ENCODE assay signal across 1 cellular context in genomic region chr9:95116820-95117204, GRCh38.
TF ChIP-seq lines count a peak whose summit lies in the region.

No MANE protein-coding gene starts in this region.

TF ChIP-seq in WTC11, 78 proteins besides CTCF, POLR2A, EP300 and RAD21 (continued from another document):
- TF ChIP-seq USF2 (CRISPR knock-in tag; IDR thresholded peaks at IDR 0.05) (no peak), FOXP4 (CRISPR knock-in tag; IDR thresholded peaks at IDR 0.05) (no peak), MYBL2 (CRISPR knock-in tag; IDR thresholded peaks at IDR 0.05) (no peak), AR (CRISPR knock-in tag; IDR thresholded peaks at IDR 0.05) (no peak), SMAD4 (CRISPR knock-in tag; IDR thresholded peaks at IDR 0.05) (no peak)
TF ChIP-seq in WTC11: peak in this region for 0.
